Comparison of ENCODE assay signal across 8 cellular contexts in genomic region chr19:35249146-35249847, GRCh38. TPM values are rescaled to one million over a fixed set of nuclear protein-coding genes. Genes with fewer than 3 reads are reported as not detected.
A peak's percentile ranks its signal among the peaks of the same experiment; 100 is the strongest.
DNase-seq lines count a peak whose midpoint lies in the region; ATAC-seq and TF ChIP-seq lines count a peak whose summit lies in the region.

No MANE protein-coding gene starts in this region.

- no peak for TF ChIP-seq CTCF in colonic mucosa (IDR thresholded peaks at IDR 0.05)
- no peak for TF ChIP-seq CTCF in natural killer cell (IDR thresholded peaks at IDR 0.05)

- H3K9me3 ChIP-seq in colonic mucosa: no peaks in the 10 kb centered on the region

- peaks cover 5% of the 10 kb centered on the region for H3K27me3 ChIP-seq in colonic mucosa

- peak; percentile 53 for DNase-seq in colonic mucosa
- DNase-seq in natural killer cell: peak; percentile 2
- no peak for DNase-seq in NK-92 (lab: John Stamatoyannopoulos, UW; ENCODE audit: unreplicated experiment)
- no peak for DNase-seq in HCEC 1CT

- H3K4me3 Mint-ChIP-seq in natural killer cell: peak overlapping the region; percentile 78

- H3K27ac Mint-ChIP-seq in natural killer cell: peak overlapping the region in 1 of 2 donors; percentile 14

- H3K9ac ChIP-seq in colonic mucosa (ENCODE audit: low read depth in 2 of 2, low read length in 2 of 2): peak overlapping the region; percentile 80 to 85

- peaks cover 14 to 24% of the 10 kb centered on the region in 2 donors for H3K4me1 Mint-ChIP-seq in natural killer cell

- no peaks in the 10 kb centered on the region for H3K36me3 Mint-ChIP-seq in natural killer cell

- H3K9me3 Mint-ChIP-seq in natural killer cell: no peaks in the 10 kb centered on the region

- H3K27ac ChIP-seq in colonic mucosa: peak overlapping the region; percentile 90

- H3K27me3 Mint-ChIP-seq in natural killer cell (ENCODE audit: low read depth in 2 of 2): peaks cover 33 to 37% of the 10 kb centered on the region in 2 donors

- H3K4me3 ChIP-seq in GM08714 (ENCODE audit: low read length) (peak overlapping the region; percentile 64), colonic mucosa (peak overlapping the region; percentile 72)

- no peaks in the 10 kb centered on the region for H3K4me1 ChIP-seq in colonic mucosa

- no peaks in the 10 kb centered on the region for H3K36me3 ChIP-seq in colonic mucosa

- peak; percentile 2 for ATAC-seq in HG03196 (IDR thresholded peaks at IDR 0.05; ENCODE audit: unreplicated experiment)
- no peak for ATAC-seq in natural killer cell
- ATAC-seq in GM21526 (IDR thresholded peaks at IDR 0.05; ENCODE audit: low FRiP score, unreplicated experiment): no peak
- no peak for ATAC-seq in GM18870 (IDR thresholded peaks at IDR 0.05; ENCODE audit: unreplicated experiment)

- intact Hi-C loops in colonic mucosa (cut with DNase I) (no loop called here), natural killer cell (cut with micrococcal nuclease) (no loop called here)

RNA-seq across cellular contexts. Expression of gene LSR, which starts 0.5 kb away (rescaled TPM):
- total RNA-seq in colonic mucosa: 100 to 1,000 TPM; 252 TPM
- 1 to 10 TPM; 3.4 to 6.9 (median 6.7) TPM for total RNA-seq in natural killer cell

RNA-seq across cellular contexts. Expression of gene USF2, which starts 19.5 kb away (rescaled TPM):
- total RNA-seq in colonic mucosa (100 to 1,000 TPM in 1 of 2 donors, 10 to 100 TPM in 1; 86.5 to 108 TPM), natural killer cell (100 to 1,000 TPM; 243 to 253 (median 250) TPM)

RNA-seq across cellular contexts. Expression of gene FAM187B, which starts 20.8 kb away (rescaled TPM):
- not detected for total RNA-seq in colonic mucosa
- not detected for total RNA-seq in natural killer cell

RNA-seq across cellular contexts. Expression of gene HAMP, which starts 33.0 kb away (rescaled TPM):
- total RNA-seq in colonic mucosa (not detected), natural killer cell (1 to 10 TPM in 1 of 3 donors, under 1 TPM in 2; 0.34 to 1.5 (median 0.45) TPM)

RNA-seq across cellular contexts. Expression of gene MAG, which starts 42.7 kb away (rescaled TPM):
- total RNA-seq in colonic mucosa (not detected), natural killer cell (not detected)

Comparison
In these comparisons a context has a peak if more than half of its experiments do, and no peak if none do; other contexts are left out.
1. DNase-seq: peak in colonic mucosa (single experiment) and natural killer cell (single experiment); none in NK-92 (single experiment) and HCEC 1CT (single experiment).
2. RNA of gene LSR, which starts 0.5 kb away (total RNA-seq): 252 TPM in colonic mucosa; 3.4 to 6.9 TPM in natural killer cell; every median in the first group is over 10 times any median in the second.